ENCODE assay signal across 8 cellular contexts in genomic region chr1:203038891-203039608, GRCh38. TPM values are rescaled to one million over a fixed set of nuclear protein-coding genes. Genes with fewer than 3 reads are reported as not detected.
DNase-seq lines count a peak whose midpoint lies in the region; ATAC-seq and TF ChIP-seq lines count a peak whose summit lies in the region.

No MANE protein-coding gene starts in this region.

- peak; percentile 79 to 84 for ATAC-seq in activated T-cell treated with anti-CD3 and anti-CD28 coated beads, Interleukin-2, amount 50 U/mL, for 72 hours (replicated peaks in 1 of 2)
- ATAC-seq in HG03039 (IDR thresholded peaks at IDR 0.05; ENCODE audit: unreplicated experiment), result no peak

- no peak for TF ChIP-seq POLR2A in Peyer's patch (IDR thresholded peaks at IDR 0.05)

- no peak overlapping the region for H3K4ac ChIP-seq in neuronal stem cell (ENCODE audit: low read length)

- H4K8ac ChIP-seq in neuronal stem cell (ENCODE audit: low read depth, low read length), result no peak overlapping the region

- no peaks in the 10 kb centered on the region for H3K36me3 ChIP-seq in Peyer's patch
- no peaks in the 10 kb centered on the region for H3K36me3 ChIP-seq in neuronal stem cell (replicated peaks in 1 of 2; ENCODE audit: control insufficient read depth in 2 of 2, insufficient read depth in 2 of 2, low read length in 2 of 2)

- H3K36me3 Mint-ChIP-seq in activated T-cell treated with anti-CD3 and anti-CD28 coated beads, Interleukin-2, amount 50 U/mL, for 72 hours (ENCODE audit: insufficient read depth in 2 of 2), result no peaks in the 10 kb centered on the region

- H3K27me3 ChIP-seq in Peyer's patch, result no peaks in the 10 kb centered on the region
- H3K27me3 ChIP-seq in neuronal stem cell (ENCODE audit: control insufficient read depth in 3 of 3, insufficient read depth in 3 of 3, low read depth in 1 of 3, low read length in 3 of 3), result peaks cover 0 to 60% (median 0%) of the 10 kb centered on the region in 3 experiments

- no peak overlapping the region for H2AFZ ChIP-seq in neuronal stem cell (ENCODE audit: low read length)

- no peak overlapping the region for H2BK12ac ChIP-seq in neuronal stem cell (ENCODE audit: low read length)

- no peak overlapping the region for H3K9ac ChIP-seq in neuronal stem cell (ENCODE audit: low read depth, low read length, poor library complexity)

- WGBS in neuronal stem cell (ENCODE audit: extremely low coverage in 2 of 2, insufficient read length in 2 of 2, insufficient replicate concordance in 1 of 2), 2 donors, result no CpG with 5 or more reads among the region's 22 CpGs

- no peaks in the 10 kb centered on the region for H3K27me3 Mint-ChIP-seq in activated T-cell treated with anti-CD3 and anti-CD28 coated beads, Interleukin-2, amount 50 U/mL, for 72 hours (ENCODE audit: low read depth)

- H3K79me1 ChIP-seq in neuronal stem cell (ENCODE audit: low read depth, low read length), result no peaks in the 10 kb centered on the region

- peak overlapping the region; percentile 7 for H2BK5ac ChIP-seq in neuronal stem cell (ENCODE audit: low read length)

- peak; percentile 32 to 88 (median 84) for TF ChIP-seq CTCF in Peyer's patch (IDR thresholded peaks at IDR 0.05)

- no peak overlapping the region for H4K91ac ChIP-seq in neuronal stem cell (ENCODE audit: low read depth, low read length, poor library complexity)

- peak overlapping the region; percentile 11 for H2BK120ac ChIP-seq in neuronal stem cell (ENCODE audit: low read depth, low read length)

- no peak overlapping the region for H3K4me3 Mint-ChIP-seq in activated T-cell treated with anti-CD3 and anti-CD28 coated beads, Interleukin-2, amount 50 U/mL, for 72 hours

- peak overlapping the region; percentile 20 for H3K23ac ChIP-seq in neuronal stem cell (ENCODE audit: low read depth, low read length, poor library complexity)

- H3K9me3 ChIP-seq in Peyer's patch (no peaks in the 10 kb centered on the region), neuronal stem cell (replicated peaks in 1 of 2; ENCODE audit: control insufficient read depth in 2 of 2, insufficient read depth in 1 of 2, low read depth in 1 of 2, low read length in 2 of 2) (no peaks in the 10 kb centered on the region)

- H3K14ac ChIP-seq in neuronal stem cell (ENCODE audit: low read length), result no peak overlapping the region

- H3K27ac Mint-ChIP-seq in activated T-cell treated with anti-CD3 and anti-CD28 coated beads, Interleukin-2, amount 50 U/mL, for 72 hours, result no peak overlapping the region

- no peak overlapping the region for H2BK15ac ChIP-seq in neuronal stem cell (ENCODE audit: low read length)

- H2AK5ac ChIP-seq in neuronal stem cell (ENCODE audit: low read depth, low read length), result peak overlapping the region; percentile 47

- peak; percentile 69 for DNase-seq in EL
- peak; percentile 59 for DNase-seq in Jurkat, Clone E6-1 (ENCODE audit: low read depth, low spot score)
- peak; percentile 52 to 87 (median 72) for DNase-seq in Peyer's patch
- peak; percentile 64 to 68 for DNase-seq in activated T-cell treated with anti-CD3 and anti-CD28 coated beads, Interleukin-2, amount 50 U/mL, for 72 hours
- DNase-seq in fibroblast of the conjunctiva (ENCODE audit: low read depth), result peak; percentile 41
- peak; percentile 63 for DNase-seq in neuronal stem cell (ENCODE audit: low spot score)
- peak; percentile 91 for DNase-seq in superior temporal gyrus (ENCODE audit: extremely low spot score)

- no peak overlapping the region for H3K4me3 ChIP-seq in Jurkat, Clone E6-1 (ENCODE audit: low read length)
- H3K4me3 ChIP-seq in Peyer's patch (no peak overlapping the region), neuronal stem cell (ENCODE audit: low read length in 2 of 2) (no peak overlapping the region)

- H3K4me1 ChIP-seq in Peyer's patch (no peaks in the 10 kb centered on the region), neuronal stem cell (ENCODE audit: control insufficient read depth in 2 of 2, insufficient read depth in 1 of 2, low read depth in 1 of 2, low read length in 2 of 2) (no peaks in the 10 kb centered on the region)

- H3K4me1 Mint-ChIP-seq in activated T-cell treated with anti-CD3 and anti-CD28 coated beads, Interleukin-2, amount 50 U/mL, for 72 hours (ENCODE audit: low read depth), result no peaks in the 10 kb centered on the region

- H3K27ac ChIP-seq in Peyer's patch, result peak overlapping the region in 1 of 4 donors; percentile 23
- H3K27ac ChIP-seq in neuronal stem cell (replicated peaks; ENCODE audit: low read length), result no peak overlapping the region

- H3K9me3 Mint-ChIP-seq in activated T-cell treated with anti-CD3 and anti-CD28 coated beads, Interleukin-2, amount 50 U/mL, for 72 hours, result no peaks in the 10 kb centered on the region

- no peak overlapping the region for H3K4me2 ChIP-seq in neuronal stem cell (ENCODE audit: insufficient read depth, low read length, poor library complexity, severe bottlenecking)

- no peak overlapping the region for H3K18ac ChIP-seq in neuronal stem cell (ENCODE audit: low read length)

RNA-seq across cellular contexts. Expression of gene PPFIA4, which starts 12.8 kb away (rescaled TPM):
- polyA plus RNA-seq in Jurkat, Clone E6-1 (2012; ENCODE audit: insufficient read depth, insufficient read length), result 9.5 TPM
- total RNA-seq in Peyer's patch, result 1 to 10 TPM in 2 of 4 donors, under 1 TPM in 1, not detected in 1; 0.54 to 1.8 (median 1.7) TPM
- total RNA-seq in activated T-cell treated with anti-CD3 and anti-CD28 coated beads, Interleukin-2, amount 50 U/mL, for 72 hours, result 10 to 100 TPM in 1 of 2 donors, 1 to 10 TPM in 1; 5.4 to 18.8 TPM
- polyA plus RNA-seq in neuronal stem cell (2013, experiment 1 of 2), result 2.6 TPM
- polyA plus RNA-seq in neuronal stem cell (2013, experiment 2 of 2), result 2.8 TPM

RNA-seq across cellular contexts. Expression of gene TMEM183A, which starts 31.9 kb away (rescaled TPM):
- 74.9 TPM for polyA plus RNA-seq in Jurkat, Clone E6-1 (2012; ENCODE audit: insufficient read depth, insufficient read length)
- total RNA-seq in Peyer's patch, result 10 to 100 TPM; 65.4 to 91.6 (median 80.4) TPM
- 10 to 100 TPM; 63.8 to 80.7 TPM for total RNA-seq in activated T-cell treated with anti-CD3 and anti-CD28 coated beads, Interleukin-2, amount 50 U/mL, for 72 hours
- 63.8 TPM for polyA plus RNA-seq in neuronal stem cell (2013, experiment 1 of 2)
- 62.6 TPM for polyA plus RNA-seq in neuronal stem cell (2013, experiment 2 of 2)

RNA-seq across cellular contexts. Expression of gene MYOG, which starts 46.8 kb away (rescaled TPM):
- not detected for polyA plus RNA-seq in Jurkat, Clone E6-1 (2012; ENCODE audit: insufficient read depth, insufficient read length)
- not detected for total RNA-seq in Peyer's patch
- total RNA-seq in activated T-cell treated with anti-CD3 and anti-CD28 coated beads, Interleukin-2, amount 50 U/mL, for 72 hours, result not detected
- 0.04 TPM for polyA plus RNA-seq in neuronal stem cell (2013, experiment 1 of 2)
- polyA plus RNA-seq in neuronal stem cell (2013, experiment 2 of 2), result 0.06 TPM

Comparison
In these comparisons a context has a peak if more than half of its experiments do, and no peak if none do; other contexts are left out.
1. DNase-seq: peak in every context shown above with its lines; median percentile 91 in superior temporal gyrus; 72 in Peyer's patch; 69 in EL; 66 in activated T-cell treated with anti-CD3 and anti-CD28 coated beads, Interleukin-2, amount 50 U/mL, for 72 hours; 63 in neuronal stem cell; 59 in Jurkat, Clone E6-1; 41 in fibroblast of the conjunctiva.